ENCODE assay signal across 1 cellular context in the genomic region with DNA sequence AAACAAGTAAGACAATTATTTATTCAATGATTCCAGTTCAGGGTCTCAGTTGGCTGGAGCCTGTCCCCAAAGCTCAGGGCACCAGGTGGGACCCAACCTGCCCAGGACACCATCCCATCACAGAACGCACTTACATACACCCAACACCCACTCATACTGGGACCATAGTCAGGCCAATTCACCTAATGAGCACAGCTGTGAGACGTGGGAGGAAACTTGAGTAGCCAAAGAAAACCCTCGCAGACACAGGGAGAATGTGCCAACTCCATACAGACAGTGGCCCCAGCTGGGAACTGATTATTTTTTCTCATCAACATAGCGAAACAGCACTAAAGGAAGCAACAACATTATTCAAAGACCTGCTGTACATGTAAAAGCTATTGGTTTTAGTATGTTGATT.
TF ChIP-seq lines count a peak whose summit lies in the region.

No MANE protein-coding gene starts in this region.

TF ChIP-seq in H1, 55 proteins besides CTCF, POLR2A, EP300 and RAD21:
- TF ChIP-seq, protein P1, sequence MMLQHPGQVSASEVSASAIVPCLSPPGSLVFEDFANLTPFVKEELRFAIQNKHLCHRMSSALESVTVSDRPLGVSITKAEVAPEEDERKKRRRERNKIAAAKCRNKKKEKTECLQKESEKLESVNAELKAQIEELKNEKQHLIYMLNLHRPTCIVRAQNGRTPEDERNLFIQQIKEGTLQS (IDR thresholded peaks at IDR 0.05; ENCODE audit: insufficient read depth, low read depth, low read length) = no peak
- TF ChIP-seq EZH2 (IDR thresholded peaks at IDR 0.05; ENCODE audit: low read depth, low read length, severe bottlenecking) (no peak), CHD2 (IDR thresholded peaks at IDR 0.05; ENCODE audit: low read length) (no peak), SIX5 (IDR thresholded peaks at IDR 0.05; ENCODE audit: low read depth, low read length) (no peak), HDAC6 (IDR thresholded peaks at IDR 0.05; ENCODE audit: low read depth, low read length) (no peak), SRF (IDR thresholded peaks at IDR 0.05; ENCODE audit: low read depth, low read length) (no peak), CEBPB (IDR thresholded peaks at IDR 0.05; ENCODE audit: low read depth, low read length) (no peak), SP1 (IDR thresholded peaks at IDR 0.05; ENCODE audit: low read depth, low read length) (no peak), SP2 (IDR thresholded peaks at IDR 0.05; ENCODE audit: low read length) (no peak), PHF8 (conservative IDR thresholded peaks at IDR 0.05; ENCODE audit: low read depth, low read length) (no peak), CHD1 (IDR thresholded peaks at IDR 0.05; ENCODE audit: low read depth, low read length) (no peak), CBX5 (IDR thresholded peaks at IDR 0.05; ENCODE audit: low read depth, low read length) (no peak), NRF1 (IDR thresholded peaks at IDR 0.05; ENCODE audit: low read depth, low read length) (no peak), GABPA (IDR thresholded peaks at IDR 0.05; ENCODE audit: borderline replicate concordance, insufficient read depth, low read length) (no peak), SAP30 (IDR thresholded peaks at IDR 0.05; ENCODE audit: insufficient read depth, insufficient replicate concordance, low read length) (no peak), KDM4A (IDR thresholded peaks at IDR 0.05; ENCODE audit: low read depth, low read length, severe bottlenecking) (no peak), JUND (IDR thresholded peaks at IDR 0.05; ENCODE audit: low read length) (no peak), CBX8 (IDR thresholded peaks at IDR 0.05; ENCODE audit: borderline replicate concordance, low read depth, low read length) (no peak)
- TF ChIP-seq, protein P2, sequence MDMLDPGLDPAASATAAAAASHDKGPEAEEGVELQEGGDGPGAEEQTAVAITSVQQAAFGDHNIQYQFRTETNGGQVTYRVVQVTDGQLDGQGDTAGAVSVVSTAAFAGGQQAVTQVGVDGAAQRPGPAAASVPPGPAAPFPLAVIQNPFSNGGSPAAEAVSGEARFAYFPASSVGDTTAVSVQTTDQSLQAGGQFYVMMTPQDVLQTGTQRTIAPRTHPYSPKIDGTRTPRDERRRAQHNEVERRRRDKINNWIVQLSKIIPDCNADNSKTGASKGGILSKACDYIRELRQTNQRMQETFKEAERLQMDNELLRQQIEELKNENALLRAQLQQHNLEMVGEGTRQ (IDR thresholded peaks at IDR 0.05; ENCODE audit: low read length) = no peak
- TF ChIP-seq, protein P3, sequence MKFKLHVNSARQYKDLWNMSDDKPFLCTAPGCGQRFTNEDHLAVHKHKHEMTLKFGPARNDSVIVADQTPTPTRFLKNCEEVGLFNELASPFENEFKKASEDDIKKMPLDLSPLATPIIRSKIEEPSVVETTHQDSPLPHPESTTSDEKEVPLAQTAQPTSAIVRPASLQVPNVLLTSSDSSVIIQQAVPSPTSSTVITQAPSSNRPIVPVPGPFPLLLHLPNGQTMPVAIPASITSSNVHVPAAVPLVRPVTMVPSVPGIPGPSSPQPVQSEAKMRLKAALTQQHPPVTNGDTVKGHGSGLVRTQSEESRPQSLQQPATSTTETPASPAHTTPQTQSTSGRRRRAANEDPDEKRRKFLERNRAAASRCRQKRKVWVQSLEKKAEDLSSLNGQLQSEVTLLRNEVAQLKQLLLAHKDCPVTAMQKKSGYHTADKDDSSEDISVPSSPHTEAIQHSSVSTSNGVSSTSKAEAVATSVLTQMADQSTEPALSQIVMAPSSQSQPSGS (IDR thresholded peaks at IDR 0.05; ENCODE audit: low read length) = no peak
TF ChIP-seq in H1: peak in this region for 0.
